In genomic region chr20:20463933-20464374, GRCh38 we compare ENCODE assay signal across 8 cellular contexts.
A peak's percentile ranks its signal among the peaks of the same experiment; 100 is the strongest.
DNase-seq lines count a peak whose midpoint lies in the region; ATAC-seq and TF ChIP-seq lines count a peak whose summit lies in the region.

No MANE protein-coding gene starts in this region.

- H3K36me3 ChIP-seq in H7 (replicated peaks; ENCODE audit: control insufficient read depth, insufficient read depth, low read length): no peaks in the 10 kb centered on the region
- H3K36me3 ChIP-seq in BE2C: no peaks in the 10 kb centered on the region

- H3K9me3 ChIP-seq in BE2C: no peaks in the 10 kb centered on the region

- no peaks in the 10 kb centered on the region for H3K9me3 Mint-ChIP-seq in activated CD8-positive, alpha-beta memory T cell treated with anti-CD3 and anti-CD28 coated beads, Interleukin-2, amount 10 ng/mL, durations not matched to agents 7 days and 5 days (ENCODE audit: low read depth)

- no peak overlapping the region for H3K27ac Mint-ChIP-seq in activated CD8-positive, alpha-beta memory T cell treated with anti-CD3 and anti-CD28 coated beads, Interleukin-2, amount 10 ng/mL, durations not matched to agents 7 days and 5 days

- CTCF ChIA-PET in HEK293T (lab: Yijun Ruan, JAX): no interaction called here
- CTCF ChIA-PET in activated CD8-positive, alpha-beta memory T cell treated with anti-CD3 and anti-CD28 coated beads, Interleukin-2, amount 10 ng/mL, durations not matched to agents 7 days and 5 days (lab: Charles Lee): no interaction called here

- H3K27me3 ChIP-seq in H7 (ENCODE audit: control insufficient read depth, insufficient read depth, low read length): no peaks in the 10 kb centered on the region
- H3K27me3 ChIP-seq in BE2C: no peaks in the 10 kb centered on the region

- peaks cover 3% of the 10 kb centered on the region for H3K36me3 Mint-ChIP-seq in activated CD8-positive, alpha-beta memory T cell treated with anti-CD3 and anti-CD28 coated beads, Interleukin-2, amount 10 ng/mL, durations not matched to agents 7 days and 5 days

- POLR2A ChIA-PET in HEK293T (lab: Yijun Ruan, JAX): interaction anchor here (0.6 kb wide), 1 partner anchor 155 kb away, joined by 3 read pairs; no protein-coding TSS in a partner anchor

- TF ChIP-seq CTCF in GM12865 (IDR thresholded peaks at IDR 0.05; ENCODE audit: insufficient read depth, low read depth, low read length, missing control alignments) (no peak), BE2C (IDR thresholded peaks at IDR 0.05; ENCODE audit: low read depth, low read length) (no peak)

- peaks cover 35% of the 10 kb centered on the region for H3K27me3 Mint-ChIP-seq in activated CD8-positive, alpha-beta memory T cell treated with anti-CD3 and anti-CD28 coated beads, Interleukin-2, amount 10 ng/mL, durations not matched to agents 7 days and 5 days

- no peak overlapping the region for H3K4me3 ChIP-seq in GM12865 (ENCODE audit: low read depth, low read length)
- H3K4me3 ChIP-seq in H7 (ENCODE audit: insufficient read depth, low read depth, low read length): no peak overlapping the region
- H3K4me3 ChIP-seq in BE2C (ENCODE audit: low read depth, low read length): no peak overlapping the region

- peaks cover 36% of the 10 kb centered on the region for H3K4me1 ChIP-seq in BE2C

- DNase-seq in GM12865 (ENCODE audit: low read depth): peak; percentile 52
- peak; percentile 31 for DNase-seq in H7
- DNase-seq in NCI-H526 treated with DMSO at 0.1 percent for 48 hours (lab: John Stamatoyannopoulos, UW): peak; percentile 99
- peak; percentile 55 for DNase-seq in inferior parietal cortex (ENCODE audit: extremely low spot score)
- no peak for DNase-seq in RPMI8226
- DNase-seq in HEK293T (ENCODE audit: extremely low spot score): no peak
- DNase-seq in activated CD8-positive, alpha-beta memory T cell treated with anti-CD3 and anti-CD28 coated beads, Interleukin-2, amount 10 ng/mL, durations not matched to agents 7 days and 5 days: no peak
- no peak for DNase-seq in BE2C

- no peak overlapping the region for H3K4me3 Mint-ChIP-seq in activated CD8-positive, alpha-beta memory T cell treated with anti-CD3 and anti-CD28 coated beads, Interleukin-2, amount 10 ng/mL, durations not matched to agents 7 days and 5 days

- ATAC-seq in activated CD8-positive, alpha-beta memory T cell treated with anti-CD3 and anti-CD28 coated beads, Interleukin-2, amount 10 ng/mL, durations not matched to agents 7 days and 5 days: no peak

- H3K4me1 Mint-ChIP-seq in activated CD8-positive, alpha-beta memory T cell treated with anti-CD3 and anti-CD28 coated beads, Interleukin-2, amount 10 ng/mL, durations not matched to agents 7 days and 5 days: peaks cover 18% of the 10 kb centered on the region

TF ChIP-seq in HEK293T, 16 proteins besides CTCF, POLR2A, EP300 and RAD21:
- no peak for TF ChIP-seq FOXA1 (IDR thresholded peaks at IDR 0.05)
- no peak for TF ChIP-seq L3MBTL2 (conservative IDR thresholded peaks at IDR 0.05)
- TF ChIP-seq FOXM1 (IDR thresholded peaks at IDR 0.05; ENCODE audit: borderline replicate concordance): no peak
- no peak for TF ChIP-seq NFRKB (IDR thresholded peaks at IDR 0.05)
- TF ChIP-seq SP1 (IDR thresholded peaks at IDR 0.05): no peak
- TF ChIP-seq BHLHE40 (IDR thresholded peaks at IDR 0.05; ENCODE audit: borderline replicate concordance): no peak
- TF ChIP-seq SUZ12 (IDR thresholded peaks at IDR 0.05): no peak
- no peak for TF ChIP-seq PKNOX1 (IDR thresholded peaks at IDR 0.05)
- no peak for TF ChIP-seq ARNT (IDR thresholded peaks at IDR 0.05)
- no peak for TF ChIP-seq FOXK2 (IDR thresholded peaks at IDR 0.05)
- TF ChIP-seq TARDBP (IDR thresholded peaks at IDR 0.05): no peak
- TF ChIP-seq ZNF384 (IDR thresholded peaks at IDR 0.05): no peak
- TF ChIP-seq HDGF (IDR thresholded peaks at IDR 0.05; ENCODE audit: borderline replicate concordance): no peak
- no peak for TF ChIP-seq CTBP1 (IDR thresholded peaks at IDR 0.05; ENCODE audit: borderline replicate concordance)

Comparison
In these comparisons a context has a peak if more than half of its experiments do, and no peak if none do; other contexts are left out.
1. DNase-seq: peak in GM12865 (single experiment), H7 (single experiment), NCI-H526 treated with DMSO at 0.1 percent for 48 hours (single experiment) and inferior parietal cortex (single experiment); none in RPMI8226 (single experiment), HEK293T (single experiment), activated CD8-positive, alpha-beta memory T cell treated with anti-CD3 and anti-CD28 coated beads, Interleukin-2, amount 10 ng/mL, durations not matched to agents 7 days and 5 days (single experiment) and BE2C (single experiment).